Comparison of ENCODE assay signal across 8 cellular contexts in the genomic region with DNA sequence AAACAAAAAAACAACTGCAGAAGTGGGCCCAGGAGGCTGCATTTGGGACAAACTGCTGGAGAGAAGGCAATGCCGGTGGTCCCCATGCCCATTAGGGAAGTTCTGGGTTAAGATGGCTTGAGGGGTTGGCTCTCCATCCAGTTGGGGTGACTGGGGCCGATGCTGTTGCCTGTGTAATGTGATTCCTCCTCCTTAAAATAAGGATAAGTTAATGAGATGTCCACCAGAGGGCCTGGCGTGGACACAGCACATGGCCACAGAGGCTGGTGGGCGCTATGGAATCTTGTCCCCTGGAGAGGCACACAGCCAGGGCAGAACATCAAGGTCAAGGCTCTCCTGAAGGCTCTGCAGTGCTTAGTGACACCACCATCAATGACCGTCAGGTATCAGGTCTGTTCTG. TPM values are rescaled to one million over a fixed set of nuclear protein-coding genes. Genes with fewer than 3 reads are reported as not detected.
A peak's percentile ranks its signal among the peaks of the same experiment; 100 is the strongest.
DNase-seq lines count a peak whose midpoint lies in the region; TF ChIP-seq lines count a peak whose summit lies in the region.

No MANE protein-coding gene starts in this region.

- H3K36me3 ChIP-seq in kidney epithelial cell (ENCODE audit: control insufficient read depth, insufficient read depth, low read length), result no peaks in the 10 kb centered on the region

- peaks cover 55% of the 10 kb centered on the region for H3K27me3 ChIP-seq in kidney epithelial cell (ENCODE audit: control insufficient read depth, insufficient read depth, low read length)

- peak; percentile 66 for DNase-seq in AG20443 (ENCODE audit: low spot score)
- DNase-seq in kidney epithelial cell (ENCODE audit: low read depth), result no peak
- no peak for DNase-seq in dedifferentiated amniotic fluid mesenchymal stem cell (ENCODE audit: extremely low spot score)
- no peak for DNase-seq in HPDE6-E6E7 (ENCODE audit: extremely low spot score)
- DNase-seq in cerebellum (ENCODE audit: low spot score), result no peak
- DNase-seq in hippocampal formation (lab: John Stamatoyannopoulos, UW), result no peak

- H3K4me3 ChIP-seq in WI38 (ENCODE audit: low read depth, low read length) (no peak overlapping the region), kidney epithelial cell (ENCODE audit: low read depth, low read length) (no peak overlapping the region)

- TF ChIP-seq CTCF in GM12873 (IDR thresholded peaks at IDR 0.05; ENCODE audit: insufficient read depth, low read depth, low read length, missing control alignments), result peak; percentile 29
- TF ChIP-seq CTCF in WI38 (IDR thresholded peaks at IDR 0.05; ENCODE audit: low read depth, low read length), result peak; percentile 32; the same call in 1 of the 2 replicates
- TF ChIP-seq CTCF in kidney epithelial cell (IDR thresholded peaks at IDR 0.05; ENCODE audit: insufficient read depth, low read length, poor library complexity, severe bottlenecking), result peak; percentile 34

RNA-seq across cellular contexts. Expression of gene TESC, which starts 1.0 kb away (rescaled TPM):
- total RNA-seq in kidney epithelial cell (2.7 and 3.8 TPM in 2 replicates), cerebellum (6.2 TPM)
